ENCODE assay signal across 8 cellular contexts in the genomic region with DNA sequence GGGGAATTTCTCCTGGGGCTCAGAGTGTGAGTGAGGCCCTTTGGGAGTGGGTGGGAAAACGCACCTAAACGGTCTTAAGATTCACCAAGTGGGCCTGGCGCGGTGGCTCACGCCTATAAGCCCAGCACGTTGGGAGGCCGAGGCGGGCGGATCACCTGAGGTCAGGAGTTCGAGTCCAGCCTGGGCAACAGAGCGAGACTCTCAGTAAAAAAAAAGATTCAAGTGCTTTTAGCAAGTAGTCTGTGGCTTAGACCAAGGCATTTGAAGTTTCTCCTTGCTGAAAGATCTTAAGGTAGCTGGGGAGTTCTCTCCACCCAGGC. TPM values are rescaled to one million over a fixed set of nuclear protein-coding genes. Genes with fewer than 3 reads are reported as not detected.
DNase-seq lines count a peak whose midpoint lies in the region; ATAC-seq and TF ChIP-seq lines count a peak whose summit lies in the region.

No MANE protein-coding gene starts in this region.

- no peaks in the 10 kb centered on the region for H3K27me3 Mint-ChIP-seq in activated CD4-positive, alpha-beta T cell treated with anti-CD3 and anti-CD28 coated beads for 36 hours
- no peaks in the 10 kb centered on the region for H3K27me3 Mint-ChIP-seq in activated naive CD8-positive, alpha-beta T cell treated with anti-CD3 and anti-CD28 coated beads, Interleukin-2, amount 50 U/mL, for 24 hours

- TF ChIP-seq CTCF in kidney epithelial cell (IDR thresholded peaks at IDR 0.05; ENCODE audit: insufficient read depth, low read length, poor library complexity, severe bottlenecking) (no peak), suprapubic skin (IDR thresholded peaks at IDR 0.05) (no peak)

- H3K36me3 ChIP-seq in kidney epithelial cell (ENCODE audit: control insufficient read depth, insufficient read depth, low read length) (peaks cover 1% of the 10 kb centered on the region), suprapubic skin (peaks cover 40% of the 10 kb centered on the region)

- 61% methylated on average over 11 of the region's 11 CpGs for WGBS in suprapubic skin

- H3K9me3 Mint-ChIP-seq in activated CD4-positive, alpha-beta T cell treated with anti-CD3 and anti-CD28 coated beads for 36 hours (ENCODE audit: low read depth): no peaks in the 10 kb centered on the region
- no peaks in the 10 kb centered on the region for H3K9me3 Mint-ChIP-seq in activated naive CD8-positive, alpha-beta T cell treated with anti-CD3 and anti-CD28 coated beads, Interleukin-2, amount 50 U/mL, for 24 hours

- peak overlapping the region; percentile 98 for H3K27ac ChIP-seq in suprapubic skin
- no peak overlapping the region for H3K27ac ChIP-seq in caudate nucleus (ENCODE audit: low read depth, low read length)

- H3K9me3 ChIP-seq in suprapubic skin: no peaks in the 10 kb centered on the region

- POLR2A ChIA-PET in activated CD4-positive, alpha-beta T cell treated with anti-CD3 and anti-CD28 coated beads for 36 hours (lab: Charles Lee): interaction anchor here (0.6 to 2.9 kb wide), 10 partner anchors 23 to 808 kb away, joined by 3 to 58 read pairs (median 10); partner anchors contain the start of genes BTBD19, DYNLT4, MUTYH and PLK3

- H3K4me3 ChIP-seq in kidney epithelial cell (ENCODE audit: low read depth, low read length): peak overlapping the region; percentile 80
- peak overlapping the region; percentile 73 for H3K4me3 ChIP-seq in suprapubic skin

- H3K36me3 Mint-ChIP-seq in activated CD4-positive, alpha-beta T cell treated with anti-CD3 and anti-CD28 coated beads for 36 hours (ENCODE audit: low read depth): peaks cover 65% of the 10 kb centered on the region
- peaks cover 68% of the 10 kb centered on the region for H3K36me3 Mint-ChIP-seq in activated naive CD8-positive, alpha-beta T cell treated with anti-CD3 and anti-CD28 coated beads, Interleukin-2, amount 50 U/mL, for 24 hours (ENCODE audit: low read depth)

- CTCF ChIA-PET in activated CD4-positive, alpha-beta T cell treated with anti-CD3 and anti-CD28 coated beads for 36 hours (lab: Charles Lee): interaction anchor here (0.6 to 2.4 kb wide), 6 partner anchors 8 to 241 kb away, joined by 4 to 13 read pairs (median 5); partner anchors contain the start of genes BTBD19 and PLK3

- no peak for ATAC-seq in activated CD4-positive, alpha-beta T cell treated with anti-CD3 and anti-CD28 coated beads for 36 hours
- ATAC-seq in activated naive CD8-positive, alpha-beta T cell treated with anti-CD3 and anti-CD28 coated beads, Interleukin-2, amount 50 U/mL, for 24 hours: no peak

- no peak for TF ChIP-seq POLR2A in suprapubic skin (IDR thresholded peaks at IDR 0.05)

- intact Hi-C loops in activated CD4-positive, alpha-beta T cell treated with anti-CD3 and anti-CD28 coated beads for 36 hours (cut with DNase I, micrococcal nuclease): loop anchor here (2.0 to 5.0 kb wide), 3 partner anchors 32 to 746 kb away; partner anchors contain the start of genes BTBD19 (in 1 of the 2), PRDX1 (in 1 of the 2) and TESK2 (in 1 of the 2)

- no peak for TF ChIP-seq EP300 in suprapubic skin (IDR thresholded peaks at IDR 0.05)

- H3K4me1 Mint-ChIP-seq in activated CD4-positive, alpha-beta T cell treated with anti-CD3 and anti-CD28 coated beads for 36 hours: peaks cover 39% of the 10 kb centered on the region
- peaks cover 36% of the 10 kb centered on the region for H3K4me1 Mint-ChIP-seq in activated naive CD8-positive, alpha-beta T cell treated with anti-CD3 and anti-CD28 coated beads, Interleukin-2, amount 50 U/mL, for 24 hours

- H3K4me3 Mint-ChIP-seq in activated CD4-positive, alpha-beta T cell treated with anti-CD3 and anti-CD28 coated beads for 36 hours: peak overlapping the region; percentile 96
- peak overlapping the region; percentile 94 for H3K4me3 Mint-ChIP-seq in activated naive CD8-positive, alpha-beta T cell treated with anti-CD3 and anti-CD28 coated beads, Interleukin-2, amount 50 U/mL, for 24 hours

- peak overlapping the region; percentile 84 for H3K27ac Mint-ChIP-seq in activated CD4-positive, alpha-beta T cell treated with anti-CD3 and anti-CD28 coated beads for 36 hours
- H3K27ac Mint-ChIP-seq in activated naive CD8-positive, alpha-beta T cell treated with anti-CD3 and anti-CD28 coated beads, Interleukin-2, amount 50 U/mL, for 24 hours: peak overlapping the region; percentile 95

- peaks cover 33% of the 10 kb centered on the region for H3K4me1 ChIP-seq in suprapubic skin

- peak; percentile 25 for DNase-seq in activated CD4-positive, alpha-beta T cell treated with anti-CD3 and anti-CD28 coated beads for 36 hours
- DNase-seq in activated CD4-positive, alpha-beta T cell treated with anti-CD3 and anti-CD28 coated beads for 1 hour: no peak
- no peak for DNase-seq in activated naive CD8-positive, alpha-beta T cell treated with anti-CD3 and anti-CD28 coated beads, Interleukin-2, amount 50 U/mL, for 24 hours
- DNase-seq in kidney epithelial cell (ENCODE audit: low read depth) (no peak), suprapubic skin (ENCODE audit: low spot score in 2 of 2) (no peak), COLO829 (ENCODE audit: low spot score) (no peak), caudate nucleus (lab: John Stamatoyannopoulos, UW) (no peak), GM19238 (ENCODE audit: insufficient read length, low spot score) (no peak)

- H3K27me3 ChIP-seq in kidney epithelial cell (ENCODE audit: control insufficient read depth, insufficient read depth, low read length) (no peaks in the 10 kb centered on the region), suprapubic skin (no peaks in the 10 kb centered on the region)

RNA-seq across cellular contexts. Expression of gene RPS8, which starts 1.4 kb away (rescaled TPM):
- total RNA-seq in activated CD4-positive, alpha-beta T cell treated with anti-CD3 and anti-CD28 coated beads for 36 hours: 1,000 to 10,000 TPM; 3,005 to 3,275 TPM
- total RNA-seq in kidney epithelial cell (3,692 and 4,100 TPM in 2 replicates), suprapubic skin (1,000 to 10,000 TPM; 1,858 to 3,271 (median 2,807) TPM)

RNA-seq across cellular contexts. Expression of gene BEST4, which starts 11.3 kb away (rescaled TPM):
- total RNA-seq in activated CD4-positive, alpha-beta T cell treated with anti-CD3 and anti-CD28 coated beads for 36 hours: under 1 TPM; 0.69 to 0.71 TPM
- total RNA-seq in kidney epithelial cell: 0.25 TPM in 1 of 2 replicates, not detected in the other
- total RNA-seq in suprapubic skin: under 1 TPM in 3 of 4 donors, not detected in 1; 0.30 to 0.72 (median 0.30) TPM

RNA-seq across cellular contexts. Expression of gene PLK3, which starts 23.5 kb away (rescaled TPM):
- 10 to 100 TPM; 52.1 to 52.7 TPM for total RNA-seq in activated CD4-positive, alpha-beta T cell treated with anti-CD3 and anti-CD28 coated beads for 36 hours
- total RNA-seq in kidney epithelial cell: 53.7 and 85.0 TPM in 2 replicates
- 100 to 1,000 TPM in 2 of 4 donors, 10 to 100 TPM in 2; 63.7 to 135 (median 91.1) TPM for total RNA-seq in suprapubic skin

RNA-seq across cellular contexts. Expression of gene DYNLT4, which starts 30.4 kb away (rescaled TPM):
- total RNA-seq in activated CD4-positive, alpha-beta T cell treated with anti-CD3 and anti-CD28 coated beads for 36 hours: under 1 TPM in 1 of 2 experiments, not detected in 1; 0.32 TPM
- total RNA-seq in kidney epithelial cell: 0.25 and 0.41 TPM in 2 replicates
- not detected for total RNA-seq in suprapubic skin

RNA-seq across cellular contexts. Expression of gene BTBD19, which starts 31.6 kb away (rescaled TPM):
- 10 to 100 TPM; 16.7 to 17.2 TPM for total RNA-seq in activated CD4-positive, alpha-beta T cell treated with anti-CD3 and anti-CD28 coated beads for 36 hours
- total RNA-seq in kidney epithelial cell (3.8 and 4.4 TPM in 2 replicates), suprapubic skin (1 to 10 TPM; 1.2 to 7.3 (median 4.4) TPM)
